Comparison of ENCODE assay signal across 8 cellular contexts in genomic region chr16:24253192-24253591, GRCh38. TPM values are rescaled to one million over a fixed set of nuclear protein-coding genes. Genes with fewer than 3 reads are reported as not detected.
DNase-seq lines count a peak whose midpoint lies in the region; ATAC-seq and TF ChIP-seq lines count a peak whose summit lies in the region.

No MANE protein-coding gene starts in this region.

- no peaks in the 10 kb centered on the region for H4K20me1 ChIP-seq in fibroblast of lung (ENCODE audit: control insufficient read depth, extremely low read depth, insufficient read depth, low read length)

- H3K9me3 ChIP-seq in fibroblast of lung (ENCODE audit: control insufficient read depth, insufficient read depth, low read depth, low read length) (no peaks in the 10 kb centered on the region), neutrophil (no peaks in the 10 kb centered on the region)

- no peak for DNase-seq in CD14-positive monocyte (ENCODE audit: low spot score)
- peak; percentile 75 for DNase-seq in GM20000 (ENCODE audit: low spot score)
- peak; percentile 56 for DNase-seq in NCI-H345 (lab: John Stamatoyannopoulos, UW)
- DNase-seq in activated CD8-positive, alpha-beta memory T cell treated with anti-CD3 and anti-CD28 coated beads, Interleukin-2, amount 50 U/mL, for 4 hours: peak; percentile 24
- peak; percentile 23 to 40 for DNase-seq in fibroblast of lung (ENCODE audit: low read depth in 2 of 2)

- no peak overlapping the region for H3K4me2 ChIP-seq in fibroblast of lung (ENCODE audit: extremely low read depth, insufficient read depth, low read length)

- no peak overlapping the region for H3K9ac ChIP-seq in fibroblast of lung (ENCODE audit: insufficient read depth, low read length)

- H3K27ac ChIP-seq in fibroblast of lung (ENCODE audit: insufficient read depth, low read length) (no peak overlapping the region), neutrophil (no peak overlapping the region)

- TF ChIP-seq CTCF in CD14-positive monocyte (IDR thresholded peaks at IDR 0.05) (peak; percentile 92), GM20000 (IDR thresholded peaks at IDR 0.05; ENCODE audit: extremely low read depth, missing control alignments) (peak; percentile 73), fibroblast of lung (conservative IDR thresholded peaks at IDR 0.05 in 1 of 2, IDR thresholded peaks at IDR 0.05 in 1 of 2; ENCODE audit: low read depth in 1 of 2, low read length in 2 of 2) (peak; percentile 39 to 71), neutrophil (IDR thresholded peaks at IDR 0.05) (peak; percentile 38)

- no peaks in the 10 kb centered on the region for H3K4me1 ChIP-seq in fibroblast of lung (ENCODE audit: control insufficient read depth, extremely low read depth, insufficient read depth, low read length)
- no peaks in the 10 kb centered on the region for H3K4me1 ChIP-seq in neutrophil (ENCODE audit: control insufficient read depth in 1 of 2, insufficient read depth in 1 of 2, low read depth in 1 of 2, low read length in 1 of 2)

- intact Hi-C loops in CD14-positive monocyte (cut with micrococcal nuclease): loop anchor here in 1 of 2 donors (10.0 kb wide), 1 partner anchor 518 kb away; no protein-coding TSS in a partner anchor

- H3K27ac Mint-ChIP-seq in CD14-positive monocyte: no peak overlapping the region

- H3K36me3 Mint-ChIP-seq in CD14-positive monocyte: no peaks in the 10 kb centered on the region

- H2AFZ ChIP-seq in fibroblast of lung (ENCODE audit: low read length): no peak overlapping the region

- H3K4me3 ChIP-seq in fibroblast of lung (replicated peaks in 1 of 4; ENCODE audit: control extremely low read depth in 1 of 4, insufficient read depth in 1 of 4, low read depth in 3 of 4, low read length in 4 of 4): no peak overlapping the region
- no peak overlapping the region for H3K4me3 ChIP-seq in neutrophil (ENCODE audit: low read depth in 1 of 2, low read length in 1 of 2)

- H3K36me3 ChIP-seq in fibroblast of lung (ENCODE audit: control insufficient read depth, insufficient read depth, low read length) (no peaks in the 10 kb centered on the region), neutrophil (no peaks in the 10 kb centered on the region)

- H3K27me3 ChIP-seq in fibroblast of lung (ENCODE audit: control insufficient read depth, insufficient read depth, low read length) (no peaks in the 10 kb centered on the region), neutrophil (peaks cover 68% of the 10 kb centered on the region)

- peaks cover 39 to 44% (median 44%) of the 10 kb centered on the region in 3 donors for H3K27me3 Mint-ChIP-seq in CD14-positive monocyte (ENCODE audit: low read depth in 3 of 3)

- ATAC-seq in GM21526 (IDR thresholded peaks at IDR 0.05; ENCODE audit: low FRiP score, unreplicated experiment): no peak
- ATAC-seq in GM18909 (IDR thresholded peaks at IDR 0.05; ENCODE audit: poor library complexity, unreplicated experiment): no peak

- peaks cover 3% of the 10 kb centered on the region for H3K4me1 Mint-ChIP-seq in CD14-positive monocyte

- H3K4me3 Mint-ChIP-seq in CD14-positive monocyte: peak overlapping the region in 1 of 2 donors; percentile 68

- no peaks in the 10 kb centered on the region for H3K79me2 ChIP-seq in fibroblast of lung (ENCODE audit: control insufficient read depth, insufficient read depth, low read length)

- H3K9me3 Mint-ChIP-seq in CD14-positive monocyte: peaks cover 0 to 10% (median 5%) of the 10 kb centered on the region in 7 donors

RNA-seq across cellular contexts. Expression of gene CACNG3, which starts 2.9 kb away (rescaled TPM):
- not detected for polyA plus RNA-seq in CD14-positive monocyte
- total RNA-seq in fibroblast of lung: not detected in 2 replicates
- polyA plus RNA-seq in fibroblast of lung: not detected in 2 replicates
- polyA plus RNA-seq in fibroblast of lung (2012): not detected in 2 replicates
- not detected in 2 replicates for polyA minus RNA-seq in fibroblast of lung (ENCODE audit: low replicate concordance)

Comparison
In these comparisons a context has a peak if more than half of its experiments do, and no peak if none do; other contexts are left out.
1. CTCF ChIP-seq: peak in every context shown above with its lines; median percentile 92 in CD14-positive monocyte; 73 in GM20000; 55 in fibroblast of lung; 38 in neutrophil.